Comparison of ENCODE assay signal across 21 cellular contexts in the genomic region with DNA sequence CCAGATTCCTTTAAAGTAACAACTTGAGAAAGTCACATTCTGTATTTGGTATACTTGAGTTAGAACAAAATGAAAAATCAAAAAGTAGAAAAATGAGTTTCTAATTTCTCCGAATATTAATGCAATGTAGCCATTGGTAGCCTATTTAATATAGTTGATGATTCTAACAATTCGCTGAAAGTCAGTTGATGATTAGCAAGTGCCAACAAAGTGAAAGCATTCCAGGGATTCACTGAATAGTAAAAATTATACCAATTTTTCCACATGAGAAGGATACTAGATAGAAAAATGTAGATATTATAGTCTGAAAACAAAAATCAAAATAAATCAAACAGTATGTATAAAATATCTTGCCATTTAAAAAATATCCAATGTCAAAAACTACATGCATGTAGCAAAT.
DNase-seq lines count a peak whose midpoint lies in the region; ATAC-seq, FAIRE-seq and TF ChIP-seq lines count a peak whose summit lies in the region.
"Had no signal": no experiment of that assay in that cellular context is flagged by ENCODE, and none has a peak within 500 bp of the region (broad histone marks: within the 10 kb centered on the region; RNA-seq: fewer than 3 reads in every experiment).

No MANE protein-coding gene starts in this region.

- CTCF ChIA-PET in WTC11 (lab: Charles Lee) = interaction anchor here (0.9 to 1.5 kb wide), 2 partner anchors 68 to 118 kb away, joined by 3 read pairs; no protein-coding TSS in a partner anchor

- H3K27ac ChIP-seq in kidney (ENCODE audit: low read depth in 2 of 2, low read length in 2 of 2) (peak overlapping the region; percentile 63 to 68), hepatocyte (no peak overlapping the region)

- H3K9me3 ChIP-seq in kidney (ENCODE audit: control insufficient read depth in 1 of 2, low read length in 2 of 2) (no peaks in the 10 kb centered on the region), neuron (ENCODE audit: low read length) (no peaks in the 10 kb centered on the region), hepatocyte (ENCODE audit: low read depth) (peaks cover 2% of the 10 kb centered on the region), T-helper 17 cell (ENCODE audit: control insufficient read depth, low read length, poor library complexity, severe bottlenecking) (no peaks in the 10 kb centered on the region)

- H3K27ac Mint-ChIP-seq in WTC11 (peak overlapping the region; percentile 88), T-helper 17 cell (no peak overlapping the region)
- H3K27ac Mint-ChIP-seq: CD4-positive, alpha-beta T cell had no signal

- DNase-seq in ACHN (peak; percentile 51), WTC11 (ENCODE audit: low spot score) (no peak), kidney (no peak), activated T-cell treated with anti-CD3 and anti-CD28 coated beads for 4 hours (no peak), hepatocyte (ENCODE audit: low spot score) (no peak), T-helper 17 cell (no peak)
- DNase-seq: Caco-2; CD4-positive, alpha-beta T cell; EL; IMR-90; NCI-H1048; NCI-H1436; NCI-H1930; NCI-H226; NCI-H524; SHP77 had no signal

- in situ Hi-C loops in ACHN (cut with HindIII; ENCODE audit: low pct_ligation_motif_present, low pct_unique_long_range_greater_than_20kb, low sequenced_read_pairs) = no loop called here

- peaks cover 22% of the 10 kb centered on the region for H3K36me3 Mint-ChIP-seq in WTC11
- H3K36me3 Mint-ChIP-seq in T-helper 17 cell (ENCODE audit: low read depth) = no peaks in the 10 kb centered on the region

- ATAC-seq in WTC11 (no peak), GM18520 (IDR thresholded peaks at IDR 0.05; ENCODE audit: unreplicated experiment) (no peak), T-helper 17 cell (no peak)

- H3K4me1 Mint-ChIP-seq in WTC11 (peaks cover 41% of the 10 kb centered on the region), T-helper 17 cell (no peaks in the 10 kb centered on the region)

- no peak overlapping the region for H3K4me2 ChIP-seq in hepatocyte

- POLR2A ChIA-PET in WTC11 (lab: Charles Lee) = no interaction called here

- H3K4me1 ChIP-seq in kidney (ENCODE audit: control insufficient read depth in 1 of 2, insufficient read depth in 1 of 2, low read depth in 1 of 2, low read length in 2 of 2) (peaks cover 0 to 4% of the 10 kb centered on the region in 2 donors), neuron (ENCODE audit: insufficient read depth, low read length) (peaks cover 20% of the 10 kb centered on the region), hepatocyte (ENCODE audit: insufficient read depth) (no peaks in the 10 kb centered on the region)
- H3K4me1 ChIP-seq: Caco-2 had no signal

- 94% methylated on average over 2 of the region's 2 CpGs for WGBS in hepatocyte (ENCODE audit: low lambda C conversion rate, missing lambda C conversion rate)

- H3K27me3 ChIP-seq in neuron (ENCODE audit: insufficient read depth, low read length) = no peaks in the 10 kb centered on the region
- no peaks in the 10 kb centered on the region for H3K27me3 ChIP-seq in hepatocyte
- H3K27me3 ChIP-seq: MG63 had no signal

- H3K9me3 Mint-ChIP-seq in WTC11 = peaks cover 23% of the 10 kb centered on the region

- intact Hi-C loops in kidney (cut with DNase I) = no loop called here

- peak overlapping the region; percentile 49 for H2AFZ ChIP-seq in neuron (ENCODE audit: low read depth, low read length)
- H2AFZ ChIP-seq in hepatocyte = no peak overlapping the region

- H4K20me1 ChIP-seq in hepatocyte (ENCODE audit: insufficient read depth, poor library complexity, severe bottlenecking) = no peaks in the 10 kb centered on the region

- peak; percentile 87 for FAIRE-seq in kidney (lab: Jason Lieb, UNC)
- FAIRE-seq: GM12891, H1 had no signal

- H3K4me3 ChIP-seq in kidney (ENCODE audit: low read length in 2 of 2) (peak overlapping the region; percentile 37), neuron (ENCODE audit: low read length) (no peak overlapping the region), hepatocyte (no peak overlapping the region)
- H3K4me3 ChIP-seq: MG63 had no signal

- H3K36me3 ChIP-seq in kidney (ENCODE audit: control insufficient read depth in 1 of 2, insufficient read depth in 2 of 2, low read length in 2 of 2) = no peaks in the 10 kb centered on the region
- H3K36me3 ChIP-seq in neuron (ENCODE audit: insufficient read depth, low read length) = no peaks in the 10 kb centered on the region
- H3K36me3 ChIP-seq in hepatocyte (replicated peaks; ENCODE audit: insufficient read depth, low read depth) = no peaks in the 10 kb centered on the region
- H3K36me3 ChIP-seq: MG63 had no signal

- no peaks in the 10 kb centered on the region for H3K79me2 ChIP-seq in hepatocyte

- H3K9me2 ChIP-seq in hepatocyte (replicated peaks; ENCODE audit: insufficient read depth) = no peaks in the 10 kb centered on the region

- H3K9ac ChIP-seq in kidney (ENCODE audit: low read length in 2 of 2) = peak overlapping the region in 1 of 2 donors; percentile 5

- no peak for TF ChIP-seq CTCF in WTC11 (IDR thresholded peaks at IDR 0.05)
- TF ChIP-seq CTCF in kidney (IDR thresholded peaks at IDR 0.05; ENCODE audit: borderline replicate concordance, extremely low read depth, insufficient read depth) = no peak
- TF ChIP-seq CTCF in hepatocyte (IDR thresholded peaks at IDR 0.05; ENCODE audit: poor library complexity) = no peak

- H3K4me3 Mint-ChIP-seq in WTC11 = peak overlapping the region; percentile 28
- H3K4me3 Mint-ChIP-seq in T-helper 17 cell = no peak overlapping the region
- H3K4me3 Mint-ChIP-seq: CD4-positive, alpha-beta T cell had no signal

- H3K27me3 Mint-ChIP-seq in WTC11 (ENCODE audit: low read depth) (no peaks in the 10 kb centered on the region), T-helper 17 cell (no peaks in the 10 kb centered on the region)
- H3K27me3 Mint-ChIP-seq: CD4-positive, alpha-beta T cell had no signal

TF ChIP-seq in WTC11, 78 proteins besides CTCF, POLR2A, EP300 and RAD21 (continues in another document):
- TF ChIP-seq OVOL2 (CRISPR knock-in tag; IDR thresholded peaks at IDR 0.05; ENCODE audit: borderline replicate concordance) = no peak
- TF ChIP-seq, protein P1, sequence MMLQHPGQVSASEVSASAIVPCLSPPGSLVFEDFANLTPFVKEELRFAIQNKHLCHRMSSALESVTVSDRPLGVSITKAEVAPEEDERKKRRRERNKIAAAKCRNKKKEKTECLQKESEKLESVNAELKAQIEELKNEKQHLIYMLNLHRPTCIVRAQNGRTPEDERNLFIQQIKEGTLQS (CRISPR knock-in tag; conservative IDR thresholded peaks at IDR 0.05) = no peak
- no peak for TF ChIP-seq JUN (CRISPR knock-in tag; IDR thresholded peaks at IDR 0.05)
- TF ChIP-seq, protein P2, sequence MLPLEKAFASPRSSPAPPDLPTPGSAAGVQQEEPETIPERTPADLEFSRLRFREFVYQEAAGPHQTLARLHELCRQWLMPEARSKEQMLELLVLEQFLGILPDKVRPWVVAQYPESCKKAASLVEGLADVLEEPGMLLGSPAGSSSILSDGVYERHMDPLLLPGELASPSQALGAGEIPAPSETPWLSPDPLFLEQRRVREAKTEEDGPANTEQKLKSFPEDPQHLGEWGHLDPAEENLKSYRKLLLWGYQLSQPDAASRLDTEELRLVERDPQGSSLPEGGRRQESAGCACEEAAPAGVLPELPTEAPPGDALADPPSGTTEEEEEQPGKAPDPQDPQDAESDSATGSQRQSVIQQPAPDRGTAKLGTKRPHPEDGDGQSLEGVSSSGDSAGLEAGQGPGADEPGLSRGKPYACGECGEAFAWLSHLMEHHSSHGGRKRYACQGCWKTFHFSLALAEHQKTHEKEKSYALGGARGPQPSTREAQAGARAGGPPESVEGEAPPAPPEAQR (CRISPR knock-in tag; IDR thresholded peaks at IDR 0.05) = no peak
- TF ChIP-seq PRRX2 (CRISPR knock-in tag; IDR thresholded peaks at IDR 0.05) = no peak
- TF ChIP-seq, protein P3, sequence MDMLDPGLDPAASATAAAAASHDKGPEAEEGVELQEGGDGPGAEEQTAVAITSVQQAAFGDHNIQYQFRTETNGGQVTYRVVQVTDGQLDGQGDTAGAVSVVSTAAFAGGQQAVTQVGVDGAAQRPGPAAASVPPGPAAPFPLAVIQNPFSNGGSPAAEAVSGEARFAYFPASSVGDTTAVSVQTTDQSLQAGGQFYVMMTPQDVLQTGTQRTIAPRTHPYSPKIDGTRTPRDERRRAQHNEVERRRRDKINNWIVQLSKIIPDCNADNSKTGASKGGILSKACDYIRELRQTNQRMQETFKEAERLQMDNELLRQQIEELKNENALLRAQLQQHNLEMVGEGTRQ (CRISPR knock-in tag; IDR thresholded peaks at IDR 0.05) = no peak
- TF ChIP-seq, protein P4, sequence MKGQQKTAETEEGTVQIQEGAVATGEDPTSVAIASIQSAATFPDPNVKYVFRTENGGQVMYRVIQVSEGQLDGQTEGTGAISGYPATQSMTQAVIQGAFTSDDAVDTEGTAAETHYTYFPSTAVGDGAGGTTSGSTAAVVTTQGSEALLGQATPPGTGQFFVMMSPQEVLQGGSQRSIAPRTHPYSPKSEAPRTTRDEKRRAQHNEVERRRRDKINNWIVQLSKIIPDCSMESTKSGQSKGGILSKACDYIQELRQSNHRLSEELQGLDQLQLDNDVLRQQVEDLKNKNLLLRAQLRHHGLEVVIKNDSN (CRISPR knock-in tag; IDR thresholded peaks at IDR 0.05) = no peak
- no peak for TF ChIP-seq ZNF263 (CRISPR knock-in tag; IDR thresholded peaks at IDR 0.05; ENCODE audit: low read depth)
- no peak for TF ChIP-seq HMGA2 (CRISPR knock-in tag; IDR thresholded peaks at IDR 0.05)
- TF ChIP-seq ZNF671 (CRISPR knock-in tag; IDR thresholded peaks at IDR 0.05) = no peak
- TF ChIP-seq, protein P5, sequence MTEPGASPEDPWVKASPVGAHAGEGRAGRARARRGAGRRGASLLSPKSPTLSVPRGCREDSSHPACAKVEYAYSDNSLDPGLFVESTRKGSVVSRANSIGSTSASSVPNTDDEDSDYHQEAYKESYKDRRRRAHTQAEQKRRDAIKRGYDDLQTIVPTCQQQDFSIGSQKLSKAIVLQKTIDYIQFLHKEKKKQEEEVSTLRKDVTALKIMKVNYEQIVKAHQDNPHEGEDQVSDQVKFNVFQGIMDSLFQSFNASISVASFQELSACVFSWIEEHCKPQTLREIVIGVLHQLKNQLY (CRISPR knock-in tag; IDR thresholded peaks at IDR 0.05) = no peak
- TF ChIP-seq MYBL2 (CRISPR knock-in tag; IDR thresholded peaks at IDR 0.05) = no peak

Comparison
In these comparisons a context has a peak if more than half of its experiments do, and no peak if none do; other contexts are left out.
1. H3K4me3 ChIP-seq: peak in kidney (2 of 2); none in neuron (single experiment) and hepatocyte (single experiment).